2 cellular contexts compared by ENCODE assay signal in genomic region chr19:45451850-45452387, GRCh38.
TF ChIP-seq lines count a peak whose summit lies in the region.

No MANE protein-coding gene starts in this region.

TF ChIP-seq in IMR-90, 13 proteins besides CTCF, POLR2A, EP300 and RAD21:
- TF ChIP-seq MAFK (IDR thresholded peaks at IDR 0.05; ENCODE audit: low read depth, low read length) (no peak), RFX5 (IDR thresholded peaks at IDR 0.05; ENCODE audit: low read depth, low read length) (no peak), FOS (IDR thresholded peaks at IDR 0.05; ENCODE audit: low read depth, low read length) (no peak), CHD1 (IDR thresholded peaks at IDR 0.05; ENCODE audit: low read depth, low read length) (no peak)

TF ChIP-seq in K562, 482 proteins besides CTCF, POLR2A, EP300 and RAD21:
- TF ChIP-seq BCOR (IDR thresholded peaks at IDR 0.05) (peak; percentile 45; the same call in 1 of the 2 replicates), MLLT1 (IDR thresholded peaks at IDR 0.05) (peak in 1 of 2 experiments; percentile 44; a peak in 1 of 4 replicates), TEAD2 (tag; IDR thresholded peaks at IDR 0.05) (no peak), ARID4B (CRISPR knock-in tag; IDR thresholded peaks at IDR 0.05) (0 out of 2 replicates have a peak, but pooled peaks have one; percentile 35), POLR3G (IDR thresholded peaks at IDR 0.05; ENCODE audit: extremely low read depth, insufficient read length, insufficient replicate concordance) (no peak), ZNF121 (CRISPR knock-in tag; conservative IDR thresholded peaks at IDR 0.05) (peak; percentile 89)
